In genomic region chr6:210104-210456, GRCh38 we compare ENCODE assay signal across 19 cellular contexts.
DNase-seq lines count a peak whose midpoint lies in the region; ATAC-seq and TF ChIP-seq lines count a peak whose summit lies in the region.
"Had no signal": no experiment of that assay in that cellular context is flagged by ENCODE, and none has a peak within 500 bp of the region (broad histone marks: within the 10 kb centered on the region; RNA-seq: fewer than 3 reads in every experiment).

No MANE protein-coding gene starts in this region.

- H4K20me1 ChIP-seq in GM23338 (replicated peaks; ENCODE audit: insufficient read depth), result no peaks in the 10 kb centered on the region

- POLR2A ChIA-PET in activated CD4-positive, alpha-beta memory T cell treated with anti-CD3 and anti-CD28 coated beads, Interleukin-2, amount 10 ng/mL, durations not matched to agents 7 days and 5 days (lab: Charles Lee), result interaction anchor here (1.4 to 3.7 kb wide), 5 partner anchors 11 to 180 kb away, joined by 3 to 34 read pairs (median 14); partner anchors contain the start of gene DUSP22
- POLR2A ChIA-PET in Caco-2 (lab: Charles Lee), result no interaction called here

- intact Hi-C loops in Caco-2 (cut with micrococcal nuclease; ENCODE audit: unreplicated experiment), result no loop called here

- no peaks in the 10 kb centered on the region for H3F3A ChIP-seq in GM23338 (replicated peaks; ENCODE audit: low read depth)

- H3K79me2 ChIP-seq in GM23338 (replicated peaks; ENCODE audit: insufficient read depth), result no peaks in the 10 kb centered on the region

- no peak for ATAC-seq in activated naive CD8-positive, alpha-beta T cell treated with anti-CD3 and anti-CD28 coated beads, Interleukin-2, amount 50 U/mL, for 24 hours
- no peak for ATAC-seq in GM23338
- ATAC-seq in stimulated activated naive B cell treated with anti-CD40 and anti-IgM and Interleukin-4, amounts not matched to agents 10 μg/mL and 1 μg/mL and 100 μg/mL, for 72 hours (replicated peaks), result no peak
- no peak for ATAC-seq in HG03457 (IDR thresholded peaks at IDR 0.05; ENCODE audit: unreplicated experiment)

- no peak for DNase-seq in activated naive CD8-positive, alpha-beta T cell treated with anti-CD3 and anti-CD28 coated beads, Interleukin-2, amount 50 U/mL, for 24 hours
- no peak for DNase-seq in GM23338 (ENCODE audit: low spot score)
- no peak for DNase-seq in activated CD4-positive, alpha-beta memory T cell treated with anti-CD3 and anti-CD28 coated beads, Interleukin-2, amount 10 ng/mL, durations not matched to agents 7 days and 5 days
- DNase-seq in stimulated activated naive B cell treated with anti-CD40 and anti-IgM and Interleukin-4, amounts not matched to agents 10 μg/mL and 1 μg/mL and 100 μg/mL, for 72 hours, result no peak
- DNase-seq in Caco-2, result no peak
- no peak for DNase-seq in NCI-H187 treated with DMSO at 0.1 percent for 48 hours (lab: John Stamatoyannopoulos, UW)
- DNase-seq: activated gamma-delta T cell treated with Interleukin-2 at 50 U/mL for 16 hours, amygdala, dorsolateral prefrontal cortex, foreskin fibroblast, MG63, NCI-H1436 treated with DMSO at 0.1 percent for 48 hours had no signal

- H3K9me2 ChIP-seq in GM23338 (ENCODE audit: insufficient read depth), result no peaks in the 10 kb centered on the region; the same call in 1 of the 2 replicates

- H3K4me1 Mint-ChIP-seq in activated naive CD8-positive, alpha-beta T cell (ENCODE audit: low read depth), result peaks cover 15% of the 10 kb centered on the region
- H3K4me1 Mint-ChIP-seq in activated naive CD8-positive, alpha-beta T cell treated with anti-CD3 and anti-CD28 coated beads, Interleukin-2, amount 50 U/mL, for 24 hours, result peaks cover 30% of the 10 kb centered on the region
- H3K4me1 Mint-ChIP-seq in GM23338 (peaks cover 12% of the 10 kb centered on the region; the same call in 2 of the 3 replicates), Caco-2 (ENCODE audit: low read depth, unreplicated experiment) (no peaks in the 10 kb centered on the region)
- peaks cover 46% of the 10 kb centered on the region for H3K4me1 Mint-ChIP-seq in activated CD4-positive, alpha-beta memory T cell treated with anti-CD3 and anti-CD28 coated beads, Interleukin-2, amount 10 ng/mL, durations not matched to agents 7 days and 5 days
- H3K4me1 Mint-ChIP-seq in stimulated activated naive B cell treated with anti-CD40 and anti-IgM and Interleukin-4, amounts not matched to agents 10 μg/mL and 1 μg/mL and 100 μg/mL, for 72 hours, result peaks cover 52 to 53% of the 10 kb centered on the region in 2 donors

- H3K4me1 ChIP-seq in GM23338 (ENCODE audit: insufficient read depth) (no peaks in the 10 kb centered on the region), Caco-2 (no peaks in the 10 kb centered on the region)
- H3K4me1 ChIP-seq: prostate gland, tibial nerve had no signal

- TF ChIP-seq CTCF in GM23338 (conservative IDR thresholded peaks at IDR 0.05; ENCODE audit: low read depth in 2 of 2), result no peak
- no peak for TF ChIP-seq CTCF in Caco-2 (IDR thresholded peaks at IDR 0.05; ENCODE audit: insufficient read depth in 1 of 2, low read depth in 1 of 2, low read length in 1 of 2, severe bottlenecking in 1 of 2, unreplicated experiment in 1 of 2)

- no peaks in the 10 kb centered on the region for H3K9me3 Mint-ChIP-seq in activated naive CD8-positive, alpha-beta T cell (ENCODE audit: low read depth)
- H3K9me3 Mint-ChIP-seq in activated naive CD8-positive, alpha-beta T cell treated with anti-CD3 and anti-CD28 coated beads, Interleukin-2, amount 50 U/mL, for 24 hours, result peaks cover 5% of the 10 kb centered on the region
- peaks cover 27% of the 10 kb centered on the region for H3K9me3 Mint-ChIP-seq in GM23338
- peaks cover 12% of the 10 kb centered on the region for H3K9me3 Mint-ChIP-seq in activated CD4-positive, alpha-beta memory T cell treated with anti-CD3 and anti-CD28 coated beads, Interleukin-2, amount 10 ng/mL, durations not matched to agents 7 days and 5 days
- H3K9me3 Mint-ChIP-seq in stimulated activated naive B cell treated with anti-CD40 and anti-IgM and Interleukin-4, amounts not matched to agents 10 μg/mL and 1 μg/mL and 100 μg/mL, for 72 hours, result peaks cover 0 to 7% of the 10 kb centered on the region in 2 donors
- peaks cover 31% of the 10 kb centered on the region for H3K9me3 Mint-ChIP-seq in Caco-2 (ENCODE audit: unreplicated experiment)

- peak overlapping the region; percentile 80; the same call in 1 of the 2 replicates for H2AFZ ChIP-seq in GM23338

- H3K27ac ChIP-seq in GM23338 (ENCODE audit: low read depth), result no peak overlapping the region
- H3K27ac ChIP-seq: dorsolateral prefrontal cortex, epithelial cell of prostate, prostate gland, tibial nerve, VCaP had no signal

- H3K4me3 ChIP-seq in GM23338, result no peak overlapping the region
- H3K4me3 ChIP-seq in Caco-2 (ENCODE audit: low read depth, low read length), result no peak overlapping the region
- H3K4me3 ChIP-seq: dorsolateral prefrontal cortex, MG63, mucosa of descending colon, prostate gland had no signal

- H3K27me3 Mint-ChIP-seq in activated naive CD8-positive, alpha-beta T cell, result no peaks in the 10 kb centered on the region
- peaks cover 3% of the 10 kb centered on the region for H3K27me3 Mint-ChIP-seq in activated naive CD8-positive, alpha-beta T cell treated with anti-CD3 and anti-CD28 coated beads, Interleukin-2, amount 50 U/mL, for 24 hours
- H3K27me3 Mint-ChIP-seq in GM23338 (ENCODE audit: insufficient read depth, low read depth, poor library complexity) (peaks cover 13% of the 10 kb centered on the region), Caco-2 (ENCODE audit: insufficient read depth, unreplicated experiment) (peaks cover 25% of the 10 kb centered on the region)
- peaks cover 24% of the 10 kb centered on the region for H3K27me3 Mint-ChIP-seq in activated CD4-positive, alpha-beta memory T cell treated with anti-CD3 and anti-CD28 coated beads, Interleukin-2, amount 10 ng/mL, durations not matched to agents 7 days and 5 days
- H3K27me3 Mint-ChIP-seq in stimulated activated naive B cell treated with anti-CD40 and anti-IgM and Interleukin-4, amounts not matched to agents 10 μg/mL and 1 μg/mL and 100 μg/mL, for 72 hours, result peaks cover 7% of the 10 kb centered on the region in 2 donors

- H3K4me2 ChIP-seq in GM23338, result no peak overlapping the region

- no peak overlapping the region for H3K27ac Mint-ChIP-seq in activated naive CD8-positive, alpha-beta T cell
- no peak overlapping the region for H3K27ac Mint-ChIP-seq in activated naive CD8-positive, alpha-beta T cell treated with anti-CD3 and anti-CD28 coated beads, Interleukin-2, amount 50 U/mL, for 24 hours
- H3K27ac Mint-ChIP-seq in GM23338 (no peak overlapping the region), Caco-2 (ENCODE audit: unreplicated experiment) (no peak overlapping the region)
- peak overlapping the region; percentile 93 for H3K27ac Mint-ChIP-seq in activated CD4-positive, alpha-beta memory T cell treated with anti-CD3 and anti-CD28 coated beads, Interleukin-2, amount 10 ng/mL, durations not matched to agents 7 days and 5 days
- H3K27ac Mint-ChIP-seq in stimulated activated naive B cell treated with anti-CD40 and anti-IgM and Interleukin-4, amounts not matched to agents 10 μg/mL and 1 μg/mL and 100 μg/mL, for 72 hours, result peak overlapping the region; percentile 90

- BruUV-seq in Caco-2 (replicated peaks; lab: Mats Ljungman, UMichigan), result no TSS peak

- peaks cover 2% of the 10 kb centered on the region; the same call in 1 of the 2 replicates for H3K9me3 ChIP-seq in Caco-2
- H3K9me3 ChIP-seq: MG63, mucosa of descending colon, prostate gland had no signal

- H3K36me3 ChIP-seq in GM23338 (ENCODE audit: insufficient read depth), result no peaks in the 10 kb centered on the region
- H3K36me3 ChIP-seq in Caco-2 (ENCODE audit: control insufficient read depth, insufficient read depth, low read length), result no peaks in the 10 kb centered on the region
- H3K36me3 ChIP-seq: MG63, prostate gland, tibial nerve had no signal

- H3K27me3 ChIP-seq in GM23338 (ENCODE audit: insufficient read depth) (no peaks in the 10 kb centered on the region), Caco-2 (replicated peaks; ENCODE audit: control insufficient read depth, insufficient read depth, low read length) (peaks cover 2% of the 10 kb centered on the region)
- H3K27me3 ChIP-seq: MG63 had no signal

- CTCF ChIA-PET in activated CD4-positive, alpha-beta memory T cell treated with anti-CD3 and anti-CD28 coated beads, Interleukin-2, amount 10 ng/mL, durations not matched to agents 7 days and 5 days (lab: Charles Lee), result no interaction called here
- CTCF ChIA-PET in Caco-2 (lab: Charles Lee), result no interaction called here

- H3K36me3 Mint-ChIP-seq in activated naive CD8-positive, alpha-beta T cell, result no peaks in the 10 kb centered on the region
- H3K36me3 Mint-ChIP-seq in activated naive CD8-positive, alpha-beta T cell treated with anti-CD3 and anti-CD28 coated beads, Interleukin-2, amount 50 U/mL, for 24 hours (ENCODE audit: low read depth), result no peaks in the 10 kb centered on the region
- peaks cover 17% of the 10 kb centered on the region for H3K36me3 Mint-ChIP-seq in GM23338 (ENCODE audit: low read depth)
- peaks cover 18% of the 10 kb centered on the region for H3K36me3 Mint-ChIP-seq in activated CD4-positive, alpha-beta memory T cell treated with anti-CD3 and anti-CD28 coated beads, Interleukin-2, amount 10 ng/mL, durations not matched to agents 7 days and 5 days (ENCODE audit: low read depth)
- H3K36me3 Mint-ChIP-seq in stimulated activated naive B cell treated with anti-CD40 and anti-IgM and Interleukin-4, amounts not matched to agents 10 μg/mL and 1 μg/mL and 100 μg/mL, for 72 hours, result peaks cover 0 to 3% of the 10 kb centered on the region in 2 donors
- H3K36me3 Mint-ChIP-seq in Caco-2 (ENCODE audit: insufficient read depth, unreplicated experiment), result no peaks in the 10 kb centered on the region

- H3K4me3 Mint-ChIP-seq in activated naive CD8-positive, alpha-beta T cell, result peak overlapping the region; percentile 72
- no peak overlapping the region for H3K4me3 Mint-ChIP-seq in activated naive CD8-positive, alpha-beta T cell treated with anti-CD3 and anti-CD28 coated beads, Interleukin-2, amount 50 U/mL, for 24 hours
- H3K4me3 Mint-ChIP-seq in GM23338 (no peak overlapping the region), Caco-2 (ENCODE audit: unreplicated experiment) (no peak overlapping the region)
- H3K4me3 Mint-ChIP-seq in activated CD4-positive, alpha-beta memory T cell treated with anti-CD3 and anti-CD28 coated beads, Interleukin-2, amount 10 ng/mL, durations not matched to agents 7 days and 5 days, result peak overlapping the region; percentile 84
- H3K4me3 Mint-ChIP-seq in stimulated activated naive B cell treated with anti-CD40 and anti-IgM and Interleukin-4, amounts not matched to agents 10 μg/mL and 1 μg/mL and 100 μg/mL, for 72 hours, result peak overlapping the region; percentile 66 to 73

TF ChIP-seq in GM23338, 12 proteins besides CTCF, POLR2A, EP300 and RAD21 (continues in another document):
- TF ChIP-seq STAT1 (IDR thresholded peaks at IDR 0.05; ENCODE audit: unreplicated experiment), result no peak
- no peak for TF ChIP-seq EZH2 (IDR thresholded peaks at IDR 0.05; ENCODE audit: low read depth, unreplicated experiment)
- TF ChIP-seq CREB1 (CRISPR knock-in tag; IDR thresholded peaks at IDR 0.05; ENCODE audit: low read depth), result no peak
- TF ChIP-seq POLR2AphosphoS5 (IDR thresholded peaks at IDR 0.05; ENCODE audit: low read depth), result no peak
- TF ChIP-seq NANOG (IDR thresholded peaks at IDR 0.05; ENCODE audit: borderline replicate concordance), result no peak

Comparison
In these comparisons a context has a peak if more than half of its experiments do, and no peak if none do; other contexts are left out.
1. H3K4me3 Mint-ChIP-seq: peak in activated naive CD8-positive, alpha-beta T cell (single experiment), activated CD4-positive, alpha-beta memory T cell treated with anti-CD3 and anti-CD28 coated beads, Interleukin-2, amount 10 ng/mL, durations not matched to agents 7 days and 5 days (single experiment) and stimulated activated naive B cell treated with anti-CD40 and anti-IgM and Interleukin-4, amounts not matched to agents 10 μg/mL and 1 μg/mL and 100 μg/mL, for 72 hours (2 of 2); none in activated naive CD8-positive, alpha-beta T cell treated with anti-CD3 and anti-CD28 coated beads, Interleukin-2, amount 50 U/mL, for 24 hours (single experiment), GM23338 (single experiment) and Caco-2 (single experiment).
2. H3K27ac Mint-ChIP-seq: peak in activated CD4-positive, alpha-beta memory T cell treated with anti-CD3 and anti-CD28 coated beads, Interleukin-2, amount 10 ng/mL, durations not matched to agents 7 days and 5 days (single experiment) and stimulated activated naive B cell treated with anti-CD40 and anti-IgM and Interleukin-4, amounts not matched to agents 10 μg/mL and 1 μg/mL and 100 μg/mL, for 72 hours (single experiment); none in activated naive CD8-positive, alpha-beta T cell (single experiment), activated naive CD8-positive, alpha-beta T cell treated with anti-CD3 and anti-CD28 coated beads, Interleukin-2, amount 50 U/mL, for 24 hours (single experiment), GM23338 (single experiment) and Caco-2 (single experiment).